17 cellular contexts compared by ENCODE assay signal in the genomic region with DNA sequence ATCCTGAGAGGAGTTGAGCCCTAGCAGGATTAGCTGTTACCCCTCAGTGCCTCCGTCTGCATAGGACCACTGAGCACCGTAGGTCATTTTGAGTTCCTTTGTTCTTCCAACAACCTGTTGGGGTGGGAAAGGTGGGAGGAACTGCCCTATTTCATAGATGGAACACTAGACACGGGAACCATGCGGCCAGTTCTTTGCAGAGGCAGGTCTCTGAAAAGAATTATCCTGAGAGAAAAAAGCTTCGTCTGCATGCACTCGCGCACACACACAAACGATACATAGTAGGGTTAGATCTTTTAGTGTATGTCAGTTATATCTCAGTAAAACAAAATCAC. TPM values are rescaled to one million over a fixed set of nuclear protein-coding genes. Genes with fewer than 3 reads are reported as not detected.
DNase-seq lines count a peak whose midpoint lies in the region; ATAC-seq and TF ChIP-seq lines count a peak whose summit lies in the region.
"Had no signal": no experiment of that assay in that cellular context is flagged by ENCODE, and none has a peak within 500 bp of the region (broad histone marks: within the 10 kb centered on the region; RNA-seq: fewer than 3 reads in every experiment).

No MANE protein-coding gene starts in this region.

- peaks cover 11 to 56% (median 32%) of the 10 kb centered on the region in 9 donors for H3K9me3 Mint-ChIP-seq in naive thymus-derived CD8-positive, alpha-beta T cell

- H3K27ac Mint-ChIP-seq in naive thymus-derived CD8-positive, alpha-beta T cell: peak overlapping the region in 6 of 10 donors; percentile 8 to 75 (median 29)

- no peaks in the 10 kb centered on the region for H3K4me1 ChIP-seq in upper lobe of right lung
- H3K4me1 ChIP-seq: A549 had no signal

- POLR2A ChIA-PET in naive thymus-derived CD8-positive, alpha-beta T cell (lab: Charles Lee): interaction anchor here (0.8 to 2.1 kb wide), 3 partner anchors 9 to 46 kb away, joined by 3 to 6 read pairs (median 4); partner anchors contain the start of genes NAA25 and TRAFD1

- H3K27me3 Mint-ChIP-seq in naive thymus-derived CD8-positive, alpha-beta T cell: no peaks in the 10 kb centered on the region

- H3K36me3 Mint-ChIP-seq in naive thymus-derived CD8-positive, alpha-beta T cell: peaks cover 44 to 95% (median 80%) of the 10 kb centered on the region in 3 donors

- H3K4me3 ChIP-seq in upper lobe of right lung: no peak overlapping the region
- H3K4me3 ChIP-seq: A549 had no signal

- DNase-seq in activated effector memory CD4-positive, alpha-beta T cell treated with anti-CD3 and anti-CD28 coated beads, Interleukin-2, amount 50 U/mL, for 16 hours: peak; percentile 17
- DNase-seq in activated effector memory CD4-positive, alpha-beta T cell treated with Interleukin-2 at 50 U/mL for 16 hours: no peak
- DNase-seq in ecto neural progenitor cell (ENCODE audit: low spot score): peak; percentile 43
- DNase-seq in naive thymus-derived CD8-positive, alpha-beta T cell: no peak
- DNase-seq in upper lobe of right lung: peak; percentile 6
- no peak for DNase-seq in GM19240 (ENCODE audit: insufficient read length, low spot score)
- no peak for DNase-seq in activated CD4-positive, alpha-beta T cell treated with anti-CD3 and anti-CD28 coated beads, Interleukin-2, amount 50 U/mL, for 4 hours
- DNase-seq: DMS79 treated with DMSO at 0.1 percent for 48 hours, Kasumi-1, NCI-H1105 treated with DMSO at 0.1 percent for 48 hours, NCI-H187, NCI-H2171, NCI-H774 had no signal

- no peaks in the 10 kb centered on the region for H3K9me3 ChIP-seq in upper lobe of right lung

- no peak for ATAC-seq in naive thymus-derived CD8-positive, alpha-beta T cell
- ATAC-seq in upper lobe of right lung: no peak
- ATAC-seq in GM21825 (IDR thresholded peaks at IDR 0.05; ENCODE audit: unreplicated experiment): no peak
- ATAC-seq: HCT116 had no signal

- no peak overlapping the region for H3K27ac ChIP-seq in upper lobe of right lung
- H3K27ac ChIP-seq: A549 had no signal

- intact Hi-C loops in upper lobe of right lung (cut with DNase I): no loop called here

- H3K4me1 Mint-ChIP-seq in naive thymus-derived CD8-positive, alpha-beta T cell: peaks cover 9 to 22% (median 18%) of the 10 kb centered on the region in 4 donors
- H3K4me1 Mint-ChIP-seq: CD14-positive monocyte had no signal

- TF ChIP-seq CTCF in upper lobe of right lung (IDR thresholded peaks at IDR 0.05): no peak

- no peaks in the 10 kb centered on the region for H3K27me3 ChIP-seq in upper lobe of right lung

- H3K4me3 Mint-ChIP-seq in naive thymus-derived CD8-positive, alpha-beta T cell: no peak overlapping the region
- H3K4me3 Mint-ChIP-seq: CD14-positive monocyte had no signal

- peaks cover 55% of the 10 kb centered on the region for H3K36me3 ChIP-seq in upper lobe of right lung

RNA-seq across cellular contexts. Expression of gene TRAFD1, which starts 28.5 kb away (rescaled TPM):
- 10 to 100 TPM; 36.1 to 38.4 TPM for total RNA-seq in naive thymus-derived CD8-positive, alpha-beta T cell
- polyA plus RNA-seq in naive thymus-derived CD8-positive, alpha-beta T cell: 10 to 100 TPM; 32.5 to 57.6 (median 55.9) TPM
- 35.3 TPM for total RNA-seq in upper lobe of right lung

RNA-seq across cellular contexts. Expression of gene NAA25, which starts 45.3 kb away (rescaled TPM):
- 10 to 100 TPM; 37.3 to 44.0 TPM for total RNA-seq in naive thymus-derived CD8-positive, alpha-beta T cell
- polyA plus RNA-seq in naive thymus-derived CD8-positive, alpha-beta T cell: 10 to 100 TPM in 1 of 3 donors, 1 to 10 TPM in 2; 8.7 to 17.3 (median 8.9) TPM
- 18.8 TPM for total RNA-seq in upper lobe of right lung

Comparison
In these comparisons a context has a peak if more than half of its experiments do, and no peak if none do; other contexts are left out.
1. DNase-seq: peak in activated effector memory CD4-positive, alpha-beta T cell treated with anti-CD3 and anti-CD28 coated beads, Interleukin-2, amount 50 U/mL, for 16 hours (single experiment), ecto neural progenitor cell (single experiment) and upper lobe of right lung (single experiment); none in activated effector memory CD4-positive, alpha-beta T cell treated with Interleukin-2 at 50 U/mL for 16 hours (single experiment), naive thymus-derived CD8-positive, alpha-beta T cell (0 of 10), GM19240 (single experiment) and activated CD4-positive, alpha-beta T cell treated with anti-CD3 and anti-CD28 coated beads, Interleukin-2, amount 50 U/mL, for 4 hours (0 of 2).